Comparison of ENCODE assay signal across 1 cellular context in the genomic region with DNA sequence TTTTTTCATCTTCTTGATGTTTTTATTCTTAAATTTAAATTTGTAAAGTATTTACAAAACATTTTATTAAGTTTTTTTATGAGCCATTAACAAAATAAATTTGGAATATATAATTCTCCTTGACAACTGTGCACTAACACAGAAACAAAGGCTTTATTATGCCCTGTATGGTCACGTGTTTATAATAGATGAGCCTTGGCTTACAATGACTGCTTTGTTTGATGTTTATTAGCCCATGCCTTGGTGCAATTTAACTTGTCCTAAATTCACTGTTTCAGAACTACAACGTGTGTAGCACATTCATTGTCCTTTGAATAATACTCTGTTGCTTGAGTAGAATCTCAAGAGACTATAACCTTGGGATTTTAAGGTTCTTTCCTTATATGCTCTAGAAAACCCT.
TF ChIP-seq lines count a peak whose summit lies in the region.

No MANE protein-coding gene starts in this region.

TF ChIP-seq in GM23338, 12 proteins besides CTCF, POLR2A, EP300 and RAD21 (continued from another document):
- TF ChIP-seq, protein P1, sequence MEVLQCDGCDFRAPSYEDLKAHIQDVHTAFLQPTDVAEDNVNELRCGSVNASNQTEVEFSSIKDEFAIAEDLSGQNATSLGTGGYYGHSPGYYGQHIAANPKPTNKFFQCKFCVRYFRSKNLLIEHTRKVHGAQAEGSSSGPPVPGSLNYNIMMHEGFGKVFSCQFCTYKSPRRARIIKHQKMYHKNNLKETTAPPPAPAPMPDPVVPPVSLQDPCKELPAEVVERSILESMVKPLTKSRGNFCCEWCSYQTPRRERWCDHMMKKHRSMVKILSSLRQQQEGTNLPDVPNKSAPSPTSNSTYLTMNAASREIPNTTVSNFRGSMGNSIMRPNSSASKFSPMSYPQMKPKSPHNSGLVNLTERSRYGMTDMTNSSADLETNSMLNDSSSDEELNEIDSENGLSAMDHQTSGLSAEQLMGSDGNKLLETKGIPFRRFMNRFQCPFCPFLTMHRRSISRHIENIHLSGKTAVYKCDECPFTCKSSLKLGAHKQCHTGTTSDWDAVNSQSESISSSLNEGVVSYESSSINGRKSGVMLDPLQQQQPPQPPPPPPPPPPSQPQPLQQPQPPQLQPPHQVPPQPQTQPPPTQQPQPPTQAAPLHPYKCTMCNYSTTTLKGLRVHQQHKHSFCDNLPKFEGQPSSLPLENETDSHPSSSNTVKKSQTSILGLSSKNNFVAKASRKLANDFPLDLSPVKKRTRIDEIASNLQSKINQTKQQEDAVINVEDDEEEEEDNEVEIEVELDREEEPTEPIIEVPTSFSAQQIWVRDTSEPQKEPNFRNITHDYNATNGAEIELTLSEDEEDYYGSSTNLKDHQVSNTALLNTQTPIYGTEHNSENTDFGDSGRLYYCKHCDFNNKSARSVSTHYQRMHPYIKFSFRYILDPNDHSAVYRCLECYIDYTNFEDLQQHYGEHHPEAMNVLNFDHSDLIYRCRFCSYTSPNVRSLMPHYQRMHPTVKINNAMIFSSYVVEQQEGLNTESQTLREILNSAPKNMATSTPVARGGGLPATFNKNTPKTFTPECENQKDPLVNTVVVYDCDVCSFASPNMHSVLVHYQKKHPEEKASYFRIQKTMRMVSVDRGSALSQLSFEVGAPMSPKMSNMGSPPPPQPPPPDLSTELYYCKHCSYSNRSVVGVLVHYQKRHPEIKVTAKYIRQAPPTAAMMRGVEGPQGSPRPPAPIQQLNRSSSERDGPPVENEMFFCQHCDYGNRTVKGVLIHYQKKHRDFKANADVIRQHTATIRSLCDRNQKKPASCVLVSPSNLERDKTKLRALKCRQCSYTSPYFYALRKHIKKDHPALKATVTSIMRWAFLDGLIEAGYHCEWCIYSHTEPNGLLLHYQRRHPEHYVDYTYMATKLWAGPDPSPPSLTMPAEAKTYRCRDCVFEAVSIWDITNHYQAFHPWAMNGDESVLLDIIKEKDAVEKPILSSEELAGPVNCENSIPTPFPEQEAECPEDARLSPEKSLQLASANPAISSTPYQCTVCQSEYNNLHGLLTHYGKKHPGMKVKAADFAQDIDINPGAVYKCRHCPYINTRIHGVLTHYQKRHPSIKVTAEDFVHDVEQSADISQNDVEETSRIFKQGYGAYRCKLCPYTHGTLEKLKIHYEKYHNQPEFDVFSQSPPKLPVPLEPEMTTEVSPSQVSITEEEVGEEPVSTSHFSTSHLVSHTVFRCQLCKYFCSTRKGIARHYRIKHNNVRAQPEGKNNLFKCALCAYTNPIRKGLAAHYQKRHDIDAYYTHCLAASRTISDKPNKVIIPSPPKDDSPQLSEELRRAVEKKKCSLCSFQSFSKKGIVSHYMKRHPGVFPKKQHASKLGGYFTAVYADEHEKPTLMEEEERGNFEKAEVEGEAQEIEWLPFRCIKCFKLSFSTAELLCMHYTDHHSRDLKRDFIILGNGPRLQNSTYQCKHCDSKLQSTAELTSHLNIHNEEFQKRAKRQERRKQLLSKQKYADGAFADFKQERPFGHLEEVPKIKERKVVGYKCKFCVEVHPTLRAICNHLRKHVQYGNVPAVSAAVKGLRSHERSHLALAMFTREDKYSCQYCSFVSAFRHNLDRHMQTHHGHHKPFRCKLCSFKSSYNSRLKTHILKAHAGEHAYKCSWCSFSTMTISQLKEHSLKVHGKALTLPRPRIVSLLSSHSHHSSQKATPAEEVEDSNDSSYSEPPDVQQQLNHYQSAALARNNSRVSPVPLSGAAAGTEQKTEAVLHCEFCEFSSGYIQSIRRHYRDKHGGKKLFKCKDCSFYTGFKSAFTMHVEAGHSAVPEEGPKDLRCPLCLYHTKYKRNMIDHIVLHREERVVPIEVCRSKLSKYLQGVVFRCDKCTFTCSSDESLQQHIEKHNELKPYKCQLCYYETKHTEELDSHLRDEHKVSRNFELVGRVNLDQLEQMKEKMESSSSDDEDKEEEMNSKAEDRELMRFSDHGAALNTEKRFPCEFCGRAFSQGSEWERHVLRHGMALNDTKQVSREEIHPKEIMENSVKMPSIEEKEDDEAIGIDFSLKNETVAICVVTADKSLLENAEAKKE (CRISPR knock-in tag; IDR thresholded peaks at IDR 0.05) = no peak
- TF ChIP-seq NANOG (IDR thresholded peaks at IDR 0.05; ENCODE audit: borderline replicate concordance) = no peak
- TF ChIP-seq EZH2phosphoT487 (IDR thresholded peaks at IDR 0.05; ENCODE audit: unreplicated experiment) = no peak
- TF ChIP-seq ZNF114 (CRISPR knock-in tag; IDR thresholded peaks at IDR 0.05) = no peak
- TF ChIP-seq CREB1 (CRISPR knock-in tag; IDR thresholded peaks at IDR 0.05; ENCODE audit: low read depth) = no peak
- TF ChIP-seq STAT1 (IDR thresholded peaks at IDR 0.05; ENCODE audit: unreplicated experiment) = no peak
- no peak for TF ChIP-seq POLR2AphosphoS5 (IDR thresholded peaks at IDR 0.05; ENCODE audit: low read depth)
TF ChIP-seq in GM23338: peak in this region for 0.
